18 cellular contexts compared by ENCODE assay signal in genomic region chr9:125637264-125637663, GRCh38.
"Had no signal": no experiment of that assay in that cellular context is flagged by ENCODE, and none has a peak within 500 bp of the region (broad histone marks: within the 10 kb centered on the region; RNA-seq: fewer than 3 reads in every experiment).

No MANE protein-coding gene starts in this region.

- FAIRE-seq: endometrium, small intestine had no signal

- H3K9me3 ChIP-seq: esophagus muscularis mucosa, gastrocnemius medialis, right atrium auricular region had no signal

- H3K27me3 ChIP-seq: esophagus muscularis mucosa, gastrocnemius medialis, right atrium auricular region had no signal

- H3K36me3 ChIP-seq: esophagus muscularis mucosa, gastrocnemius medialis, right atrium auricular region had no signal

- DNase-seq: cortex of kidney; effector memory CD4-positive, alpha-beta T cell; gastrocnemius medialis; immature natural killer cell; left cardiac atrium; left ventricle myocardium superior; mesendoderm; naive thymus-derived CD4-positive, alpha-beta T cell; posterior cingulate gyrus; small intestine; stimulated activated CD4-positive, alpha-beta T cell treated with anti-CD3 and anti-CD28 coated beads, Interleukin-12 subunit alpha, Interleukin-12 subunit beta, amount 100 ng/mL, for 4 hours; stimulated activated naive CD4-positive, alpha-beta T cell treated with Interleukin-2 at 50 U/mL for 16 hours; trophoblast cell had no signal

- H3K27ac ChIP-seq: esophagus muscularis mucosa, gastrocnemius medialis, right atrium auricular region had no signal

- ATAC-seq: gastrocnemius medialis; left cardiac atrium; left ventricle myocardium superior; naive thymus-derived CD4-positive, alpha-beta T cell had no signal

- H3K9me3 Mint-ChIP-seq: immature natural killer cell; naive thymus-derived CD4-positive, alpha-beta T cell; neural crest cell had no signal

- H3K4me3 Mint-ChIP-seq: immature natural killer cell, neural crest cell had no signal

- H3K4me3 ChIP-seq: esophagus muscularis mucosa, gastrocnemius medialis, lung, right atrium auricular region had no signal

- H3K36me3 Mint-ChIP-seq: immature natural killer cell had no signal

- H3K27me3 Mint-ChIP-seq: naive thymus-derived CD4-positive, alpha-beta T cell had no signal
